1 cellular context compared by ENCODE assay signal in genomic region chr19:15468675-15469512, GRCh38.
TF ChIP-seq lines count a peak whose summit lies in the region.

No MANE protein-coding gene starts in this region.

TF ChIP-seq in GM12878, 131 proteins besides CTCF, POLR2A, EP300 and RAD21:
- TF ChIP-seq SREBF2 (IDR thresholded peaks at IDR 0.05; ENCODE audit: low read length), result no peak
- no peak for TF ChIP-seq ZSCAN29 (IDR thresholded peaks at IDR 0.05)
- no peak for TF ChIP-seq ASH2L (IDR thresholded peaks at IDR 0.05; ENCODE audit: borderline replicate concordance, low read depth)
- TF ChIP-seq BCLAF1 (IDR thresholded peaks at IDR 0.05), result no peak
- TF ChIP-seq NFXL1 (IDR thresholded peaks at IDR 0.05; ENCODE audit: borderline replicate concordance), result no peak
- TF ChIP-seq USF1 (IDR thresholded peaks at IDR 0.05; ENCODE audit: borderline replicate concordance, extremely low read length, insufficient read depth, low read depth, low read length), result no peak
- TF ChIP-seq ZBED1 (IDR thresholded peaks at IDR 0.05; ENCODE audit: borderline replicate concordance), result no peak
- no peak for TF ChIP-seq PRDM15 (CRISPR knock-in tag; IDR thresholded peaks at IDR 0.05)
- TF ChIP-seq POU2F2 (IDR thresholded peaks at IDR 0.05; ENCODE audit: borderline replicate concordance, low read depth, low read length), result no peak
- no peak for TF ChIP-seq ZBTB33 (IDR thresholded peaks at IDR 0.05)
- TF ChIP-seq CEBPB (IDR thresholded peaks at IDR 0.05; ENCODE audit: borderline replicate concordance in 1 of 2, low read depth in 2 of 2, low read length in 2 of 2), result no peak
- TF ChIP-seq IRF3 (IDR thresholded peaks at IDR 0.05), result no peak
- TF ChIP-seq PKNOX1 (IDR thresholded peaks at IDR 0.05), result no peak
- TF ChIP-seq ESRRA (IDR thresholded peaks at IDR 0.05; ENCODE audit: low read length), result no peak
- no peak for TF ChIP-seq ZNF274 (IDR thresholded peaks at IDR 0.05; ENCODE audit: insufficient read depth, insufficient read length)
- TF ChIP-seq STAT1 (conservative IDR thresholded peaks at IDR 0.05), result no peak
- TF ChIP-seq HCFC1 (IDR thresholded peaks at IDR 0.05; ENCODE audit: low read length), result no peak
- TF ChIP-seq PBX3 (IDR thresholded peaks at IDR 0.05; ENCODE audit: insufficient replicate concordance, low read depth, low read length), result no peak
- no peak for TF ChIP-seq RCOR1 (conservative IDR thresholded peaks at IDR 0.05; ENCODE audit: low read depth, low read length)
- TF ChIP-seq HSF1 (IDR thresholded peaks at IDR 0.05; ENCODE audit: low read depth, low read length), result no peak
TF ChIP-seq in GM12878: peak in this region for 0.
